ENCODE assay signal across 9 cellular contexts in genomic region chr4:112288455-112288854, GRCh38. TPM values are rescaled to one million over a fixed set of nuclear protein-coding genes. Genes with fewer than 3 reads are reported as not detected.
A peak's percentile ranks its signal among the peaks of the same experiment; 100 is the strongest.
DNase-seq lines count a peak whose midpoint lies in the region; ATAC-seq, FAIRE-seq and TF ChIP-seq lines count a peak whose summit lies in the region.
"Had no signal": no experiment of that assay in that cellular context is flagged by ENCODE, and none has a peak within 500 bp of the region (broad histone marks: within the 10 kb centered on the region; RNA-seq: fewer than 3 reads in every experiment).

No MANE protein-coding gene starts in this region.

- FAIRE-seq in GM19239 (lab: Jason Lieb, UNC): no peak
- FAIRE-seq: urothelium cell line had no signal

- 51 to 56% methylated on average over 3 of the region's 3 CpGs for WGBS in upper lobe of left lung, 2 donors

- ATAC-seq in GM18520 (IDR thresholded peaks at IDR 0.05; ENCODE audit: unreplicated experiment) (peak; percentile 21), GM21529 (IDR thresholded peaks at IDR 0.05; ENCODE audit: unreplicated experiment) (peak; percentile 35), HG03469 (IDR thresholded peaks at IDR 0.05; ENCODE audit: unreplicated experiment) (peak; percentile 31), upper lobe of left lung (ENCODE audit: low FRiP score in 2 of 2) (no peak)

- no peak overlapping the region for H3K4me3 ChIP-seq in effector memory CD4-positive, alpha-beta T cell (ENCODE audit: insufficient read depth, low read depth, low read length, poor library complexity, severe bottlenecking)
- no peak overlapping the region for H3K4me3 ChIP-seq in upper lobe of left lung

- TF ChIP-seq EP300 in upper lobe of left lung (IDR thresholded peaks at IDR 0.05): no peak

- H3K36me3 ChIP-seq in effector memory CD4-positive, alpha-beta T cell (ENCODE audit: control insufficient read depth, insufficient read depth, low read length): no peaks in the 10 kb centered on the region
- no peaks in the 10 kb centered on the region for H3K36me3 ChIP-seq in upper lobe of left lung

- peaks cover 29% of the 10 kb centered on the region for H3K4me1 ChIP-seq in effector memory CD4-positive, alpha-beta T cell (ENCODE audit: control insufficient read depth, insufficient read depth, low read length, poor library complexity, severe bottlenecking)
- peaks cover 9 to 28% (median 19%) of the 10 kb centered on the region in 4 donors for H3K4me1 ChIP-seq in upper lobe of left lung

- no peak for TF ChIP-seq POLR2A in upper lobe of left lung (IDR thresholded peaks at IDR 0.05)

- TF ChIP-seq CTCF in upper lobe of left lung (IDR thresholded peaks at IDR 0.05): no peak

- peak overlapping the region; percentile 90 for H3K27ac ChIP-seq in effector memory CD4-positive, alpha-beta T cell (ENCODE audit: insufficient read depth, low read length, poor library complexity, severe bottlenecking)
- H3K27ac ChIP-seq in upper lobe of left lung: peak overlapping the region in 2 of 4 donors; percentile 18 to 45

- no peaks in the 10 kb centered on the region for H3K27me3 ChIP-seq in effector memory CD4-positive, alpha-beta T cell (replicated peaks; ENCODE audit: control insufficient read depth, insufficient read depth, low read length, poor library complexity, severe bottlenecking)
- no peaks in the 10 kb centered on the region for H3K27me3 ChIP-seq in upper lobe of left lung

- no peaks in the 10 kb centered on the region for H3K9me3 ChIP-seq in effector memory CD4-positive, alpha-beta T cell (ENCODE audit: control insufficient read depth, low read length)
- no peaks in the 10 kb centered on the region for H3K9me3 ChIP-seq in upper lobe of left lung

- peak in 1 of 3 donors; percentile 28 for DNase-seq in effector memory CD4-positive, alpha-beta T cell
- DNase-seq in upper lobe of left lung (no peak), GM19239 (ENCODE audit: insufficient read length, low spot score) (no peak)
- no peak for DNase-seq in stimulated activated CD4-positive, alpha-beta T cell treated with anti-CD3 and anti-CD28 coated beads, Interleukin-2, amount 100 ng/mL, for 48 hours
- DNase-seq in NK-92 treated with Interleukin-12 subunit alpha and Interleukin-12 subunit beta, amount 100 ng/mL, for 24 hours (lab: John Stamatoyannopoulos, UW): no peak

RNA-seq across cellular contexts. Expression of gene TIFA, which starts 2.8 kb away (rescaled TPM):
- 10 to 100 TPM in 1 of 6 donors, 1 to 10 TPM in 5; 1.3 to 14.5 (median 7.6) TPM for total RNA-seq in upper lobe of left lung

RNA-seq across cellular contexts. Expression of gene ALPK1, which starts 8.7 kb away (rescaled TPM):
- 10 to 100 TPM; 22.7 to 68.0 (median 35.6) TPM for total RNA-seq in upper lobe of left lung

RNA-seq across cellular contexts. Expression of gene AP1AR, which starts 56.9 kb away (rescaled TPM):
- total RNA-seq in upper lobe of left lung: 10 to 100 TPM; 21.9 to 25.1 (median 24.1) TPM

Comparison
In these comparisons a context has a peak if more than half of its experiments do, and no peak if none do; other contexts are left out.
1. ATAC-seq: peak in GM18520 (single experiment), GM21529 (single experiment) and HG03469 (single experiment); none in upper lobe of left lung (0 of 2).